ENCODE assay signal across 1 cellular context in genomic region chr1:150235436-150235851, GRCh38.
TF ChIP-seq lines count a peak whose summit lies in the region.

No MANE protein-coding gene starts in this region.

TF ChIP-seq in endothelial cell of umbilical vein, 7 proteins besides CTCF, POLR2A, EP300 and RAD21:
- peak; percentile 40 for TF ChIP-seq FOS (IDR thresholded peaks at IDR 0.05; ENCODE audit: borderline replicate concordance, insufficient read depth, low read length)
- no peak for TF ChIP-seq MYC (IDR thresholded peaks at IDR 0.05; ENCODE audit: low read depth, low read length)
- no peak for TF ChIP-seq EZH2 (IDR thresholded peaks at IDR 0.05; ENCODE audit: borderline replicate concordance, low read depth, low read length, severe bottlenecking)
- no peak for TF ChIP-seq GATA2 (IDR thresholded peaks at IDR 0.05; ENCODE audit: insufficient read depth, insufficient read length, low read depth, low read length)
- no peak for TF ChIP-seq JUN (IDR thresholded peaks at IDR 0.05; ENCODE audit: borderline replicate concordance, insufficient read depth, insufficient read length, low read depth)
